In genomic region chr11:95296165-95296564, GRCh38 we compare ENCODE assay signal across 12 cellular contexts.
DNase-seq lines count a peak whose midpoint lies in the region; FAIRE-seq and TF ChIP-seq lines count a peak whose summit lies in the region.
"Had no signal": no experiment of that assay in that cellular context is flagged by ENCODE, and none has a peak within 500 bp of the region (broad histone marks: within the 10 kb centered on the region; RNA-seq: fewer than 3 reads in every experiment).

No MANE protein-coding gene starts in this region.

- H2AFZ ChIP-seq in Loucy (ENCODE audit: low read length): 0 out of 2 replicates have a peak overlapping the region, but pooled peaks have one; percentile 3
- H2AFZ ChIP-seq in H1 (ENCODE audit: low read length): no peak overlapping the region

- H2BK20ac ChIP-seq in H1 (ENCODE audit: low read length): no peak overlapping the region

- H3F3A ChIP-seq in Loucy (ENCODE audit: low read depth): no peaks in the 10 kb centered on the region

- H3K18ac ChIP-seq in H1 (ENCODE audit: extremely low read depth, low read length): no peak overlapping the region

- no peak overlapping the region for H3K23ac ChIP-seq in H1 (ENCODE audit: insufficient read length)

- H3K9me3 ChIP-seq in Loucy (ENCODE audit: insufficient read depth, low read depth, low read length) (no peaks in the 10 kb centered on the region), H1 (ENCODE audit: insufficient read depth in 2 of 2, low read depth in 1 of 2, low read length in 1 of 2) (no peaks in the 10 kb centered on the region), transverse colon (no peaks in the 10 kb centered on the region)
- H3K9me3 ChIP-seq: A549 had no signal

- intact Hi-C loops in transverse colon (cut with DNase I; ENCODE audit: low total_unique reads): no loop called here

- no peaks in the 10 kb centered on the region for H3K79me2 ChIP-seq in Loucy (ENCODE audit: insufficient read depth, low read length)
- H3K79me2 ChIP-seq in H1 (ENCODE audit: control insufficient read depth in 1 of 2, insufficient read depth in 2 of 2, low read length in 2 of 2): no peaks in the 10 kb centered on the region

- H4K20me1 ChIP-seq in Loucy (ENCODE audit: insufficient read depth, low read length, poor library complexity, severe bottlenecking): no peaks in the 10 kb centered on the region
- H4K20me1 ChIP-seq in H1 (replicated peaks in 1 of 2; ENCODE audit: control insufficient read depth in 1 of 2, insufficient read depth in 2 of 2, low read length in 2 of 2): no peaks in the 10 kb centered on the region

- DNase-seq in NCI-H748 (lab: John Stamatoyannopoulos, UW; ENCODE audit: unreplicated experiment) (peak; percentile 50), NCI-H748 treated with DMSO at 0.1 percent for 48 hours (lab: John Stamatoyannopoulos, UW) (no peak), H1 (ENCODE audit: low read depth in 1 of 2, low spot score in 2 of 2) (no peak), transverse colon (peak; percentile 25), putamen (ENCODE audit: low spot score) (no peak), NCI-H1930 (lab: John Stamatoyannopoulos, UW) (no peak)
- DNase-seq in activated naive CD4-positive, alpha-beta T cell (lab: John Stamatoyannopoulos, UW): no peak
- DNase-seq: NK-92 treated with Interleukin-12 subunit alpha and Interleukin-12 subunit beta, amount 100 ng/mL, for 24 hours; T-helper 1 cell had no signal

- H2BK15ac ChIP-seq in H1 (ENCODE audit: low read length): no peak overlapping the region

- no peak overlapping the region for H3K14ac ChIP-seq in H1 (ENCODE audit: insufficient read length)

- TF ChIP-seq EP300 in H1 (IDR thresholded peaks at IDR 0.05; ENCODE audit: borderline replicate concordance in 1 of 2, low read depth in 2 of 2, low read length in 2 of 2) (no peak), transverse colon (IDR thresholded peaks at IDR 0.05; ENCODE audit: low read depth) (no peak)

- H3K27me3 ChIP-seq in Loucy (ENCODE audit: insufficient read depth, low read length, poor library complexity, severe bottlenecking): no peaks in the 10 kb centered on the region
- no peaks in the 10 kb centered on the region for H3K27me3 ChIP-seq in H1 (replicated peaks in 1 of 4; ENCODE audit: control insufficient read depth in 3 of 4, extremely low read depth in 1 of 4, insufficient read depth in 3 of 4, low read length in 3 of 4)
- no peaks in the 10 kb centered on the region for H3K27me3 ChIP-seq in transverse colon

- H2AK5ac ChIP-seq in H1 (ENCODE audit: low read depth, low read length): no peak overlapping the region

- CTCF ChIA-PET in H1 (lab: Charles Lee; ENCODE audit: partially characterized antibody): interaction anchor here (0.5 to 1.8 kb wide), 3 partner anchors 9 to 457 kb away, joined by 3 to 7 read pairs (median 3); no protein-coding TSS in a partner anchor

- no peak overlapping the region for H3K56ac ChIP-seq in H1 (replicated peaks; ENCODE audit: insufficient read length, low read depth, low read length)

- H3K36me3 ChIP-seq in Loucy (ENCODE audit: insufficient read depth, low read length) (no peaks in the 10 kb centered on the region), H1 (ENCODE audit: control insufficient read depth in 2 of 4, insufficient read depth in 4 of 4, low read length in 3 of 4) (no peaks in the 10 kb centered on the region), transverse colon (no peaks in the 10 kb centered on the region)

- H3K4me3 ChIP-seq in Loucy (ENCODE audit: low read length, poor library complexity, severe bottlenecking) (no peak overlapping the region), H1 (ENCODE audit: extremely low read depth in 1 of 4, insufficient read depth in 2 of 4, low read depth in 3 of 4, low read length in 4 of 4) (no peak overlapping the region), transverse colon (no peak overlapping the region)
- H3K4me3 ChIP-seq: A549, K562 had no signal

- in situ Hi-C loops in transverse colon (cut with MboI; ENCODE audit: low pct_ligation_motif_present in 1 of 4, low pct_unique_long_range_greater_than_20kb in 1 of 4, low sequenced_read_pairs in 3 of 4): no loop called here

- H3K4me2 ChIP-seq in Loucy (ENCODE audit: low read depth, low read length, poor library complexity, severe bottlenecking) (no peak overlapping the region), H1 (ENCODE audit: insufficient read depth in 1 of 2, low read depth in 2 of 2, low read length in 2 of 2) (no peak overlapping the region)
- H3K4me2 ChIP-seq: A549 had no signal

- no peak overlapping the region for H4K91ac ChIP-seq in H1 (replicated peaks; ENCODE audit: insufficient read length, low read length)

- no peaks in the 10 kb centered on the region for H3K79me1 ChIP-seq in H1 (ENCODE audit: low read depth, low read length)

- no peak overlapping the region for H4K5ac ChIP-seq in H1 (ENCODE audit: insufficient read length, low read depth, low read length)

- no peaks in the 10 kb centered on the region for H3K23me2 ChIP-seq in H1 (ENCODE audit: low read depth, low read length)

- H3K9me2 ChIP-seq in Loucy (replicated peaks; ENCODE audit: low read depth, low read length): no peaks in the 10 kb centered on the region

- no peak for FAIRE-seq in H1 (lab: Jason Lieb, UNC)
- FAIRE-seq: A549, K562 had no signal

- H3K4me1 ChIP-seq in Loucy (ENCODE audit: insufficient read depth, low read length, poor library complexity, severe bottlenecking) (peaks cover 15% of the 10 kb centered on the region), H1 (replicated peaks in 1 of 4; ENCODE audit: control insufficient read depth in 3 of 4, insufficient read depth in 4 of 4, low read length in 3 of 4) (peaks cover 2 to 27% (median 20%) of the 10 kb centered on the region in 4 experiments; a peak in 4 of 7 replicates), transverse colon (peaks cover 0 to 31% (median 11%) of the 10 kb centered on the region in 4 donors)
- H3K4me1 ChIP-seq: A549 had no signal

- H3K9ac ChIP-seq in Loucy (ENCODE audit: low read depth, low read length, poor library complexity, severe bottlenecking) (no peak overlapping the region), H1 (replicated peaks in 1 of 4; ENCODE audit: extremely low read depth in 1 of 4, low read depth in 3 of 4, low read length in 3 of 4) (no peak overlapping the region)

- TF ChIP-seq RAD21 in H1 (IDR thresholded peaks at IDR 0.05 in 1 of 2, conservative IDR thresholded peaks at IDR 0.05 in 1 of 2; ENCODE audit: low read depth in 2 of 2, low read length in 2 of 2): no peak

- POLR2A ChIA-PET in H1 (lab: Charles Lee; ENCODE audit: partially characterized antibody): interaction anchor here (1.6 kb wide), 1 partner anchor 17 kb away, joined by 3 read pairs; no protein-coding TSS in a partner anchor

- no peak for TF ChIP-seq POLR2A in H1 (IDR thresholded peaks at IDR 0.05; ENCODE audit: control extremely low read depth in 1 of 2, low read depth in 2 of 2, low read length in 2 of 2)
- TF ChIP-seq POLR2A in transverse colon (IDR thresholded peaks at IDR 0.05): no peak

- H3K27ac ChIP-seq in H1 (ENCODE audit: low read depth, low read length) (no peak overlapping the region), transverse colon (no peak overlapping the region)
- H3K27ac ChIP-seq: A549 had no signal

- TF ChIP-seq CTCF in Loucy (conservative IDR thresholded peaks at IDR 0.05; ENCODE audit: low read length) (no peak), H1 (IDR thresholded peaks at IDR 0.05; ENCODE audit: control extremely low read depth in 1 of 3, insufficient read depth in 1 of 3, low read depth in 1 of 3, low read length in 3 of 3) (no peak), transverse colon (IDR thresholded peaks at IDR 0.05) (no peak)

- no peak overlapping the region for H4K8ac ChIP-seq in H1 (ENCODE audit: extremely low read depth, insufficient read depth, low read length)

- no peak overlapping the region for H2BK12ac ChIP-seq in H1 (ENCODE audit: low read depth, low read length)

- peak overlapping the region; percentile 40 for H3K4ac ChIP-seq in H1 (replicated peaks; ENCODE audit: insufficient read length, low read depth, low read length)

- H2BK5ac ChIP-seq in H1 (ENCODE audit: low read depth, low read length): no peak overlapping the region

- no peak overlapping the region for H2BK120ac ChIP-seq in H1 (replicated peaks; ENCODE audit: low read depth, low read length)

TF ChIP-seq in H1, 55 proteins besides CTCF, POLR2A, EP300 and RAD21:
- TF ChIP-seq HDAC6 (IDR thresholded peaks at IDR 0.05; ENCODE audit: low read depth, low read length): no peak
- no peak for TF ChIP-seq CTBP2 (IDR thresholded peaks at IDR 0.05; ENCODE audit: borderline replicate concordance, insufficient read depth, insufficient read length, low read length)
- TF ChIP-seq POU5F1 (IDR thresholded peaks at IDR 0.05; ENCODE audit: low read depth, low read length): no peak
- no peak for TF ChIP-seq KDM5A (IDR thresholded peaks at IDR 0.05; ENCODE audit: low read length)
- TF ChIP-seq ATF3 (IDR thresholded peaks at IDR 0.05; ENCODE audit: insufficient read depth, low read depth, low read length): no peak
- TF ChIP-seq MAFK (IDR thresholded peaks at IDR 0.05; ENCODE audit: low read depth, low read length): no peak
TF ChIP-seq in H1: peak in this region for 0.

Comparison
In these comparisons a context has a peak if more than half of its experiments do, and no peak if none do; other contexts are left out.
1. DNase-seq: peak in NCI-H748 (single experiment) and transverse colon (single experiment); none in NCI-H748 treated with DMSO at 0.1 percent for 48 hours (single experiment), H1 (0 of 2), activated naive CD4-positive, alpha-beta T cell (0 of 4), putamen (single experiment) and NCI-H1930 (0 of 2).